In genomic region chr7:76487969-76488368, GRCh38 we compare ENCODE assay signal across 6 cellular contexts. TPM values are rescaled to one million over a fixed set of nuclear protein-coding genes. Genes with fewer than 3 reads are reported as not detected.
"Had no signal": no experiment of that assay in that cellular context is flagged by ENCODE, and none has a peak within 500 bp of the region (broad histone marks: within the 10 kb centered on the region; RNA-seq: fewer than 3 reads in every experiment).

No MANE protein-coding gene starts in this region.

RNA-seq across cellular contexts. Expression of gene UPK3B, which starts 22.4 kb away (rescaled TPM):
- total RNA-seq: activated naive CD8-positive, alpha-beta T cell treated with anti-CD3 and anti-CD28 coated beads for 36 hours had no signal

RNA-seq across cellular contexts. Expression of gene SPDYE16, which starts 55.1 kb away (rescaled TPM):
- total RNA-seq: activated B cell treated with CpG ODN at 0.5 μM for 24 hours; activated CD4-positive, alpha-beta T cell treated with anti-CD3 and anti-CD28 coated beads, Interleukin-2, amount 10 ng/mL, durations not matched to agents 24 days and 14 days; activated T-helper 1 cell treated with anti-CD3 and anti-CD28 coated beads, Interleukin-12 subunit alpha, Interleukin-12 subunit beta, Interleukin-2, Interleukin-4 antibody, amounts not matched to agents 30 ng/mL and 10 ng/mL and 1 ng/mL, durations not matched to agents 14 hours and 24 hours and 36 hours; astrocyte; cardiac septum had no signal
